8 cellular contexts compared by ENCODE assay signal in genomic region chr19:47230122-47230920, GRCh38.
DNase-seq lines count a peak whose midpoint lies in the region; ATAC-seq and TF ChIP-seq lines count a peak whose summit lies in the region.

No MANE protein-coding gene starts in this region.

- peaks cover 24% of the 10 kb centered on the region for H3K4me1 Mint-ChIP-seq in nephron progenitor cell

- no peak overlapping the region for H3K27ac Mint-ChIP-seq in nephron progenitor cell

- H3K9me3 Mint-ChIP-seq in nephron progenitor cell = no peaks in the 10 kb centered on the region

- DNase-seq in NCI-H82 (lab: John Stamatoyannopoulos, UW) = peak; percentile 60
- no peak for DNase-seq in NCI-H82 treated with DMSO at 0.1 percent for 48 hours (lab: John Stamatoyannopoulos, UW; ENCODE audit: unreplicated experiment)
- peak; percentile 51 for DNase-seq in NCI-H226
- peak; percentile 75 for DNase-seq in activated T-helper 1 cell treated with Interleukin-2 at 50 U/mL for 16 hours (ENCODE audit: low read depth)
- peak; percentile 40 for DNase-seq in fibroblast of peridontal ligament (ENCODE audit: extremely low read depth)
- DNase-seq in nephron progenitor cell = peak; percentile 75
- DNase-seq in substantia nigra (lab: John Stamatoyannopoulos, UW) = peak in 33 of 49 donors; percentile 5 to 86 (median 40)

- no peak for ATAC-seq in GM18511 (IDR thresholded peaks at IDR 0.05; ENCODE audit: unreplicated experiment)

- peak; percentile 63 for TF ChIP-seq CTCF in nephron progenitor cell (IDR thresholded peaks at IDR 0.05)

- H3K27ac ChIP-seq in substantia nigra (ENCODE audit: low read depth, low read length, poor library complexity, severe bottlenecking) = peak overlapping the region; percentile 49

- peaks cover 5% of the 10 kb centered on the region for H3K36me3 Mint-ChIP-seq in nephron progenitor cell (ENCODE audit: low read depth)

- H3K27me3 Mint-ChIP-seq in nephron progenitor cell (ENCODE audit: low read depth, poor library complexity) = peaks cover 7% of the 10 kb centered on the region

- peak overlapping the region; percentile 42 for H3K4me3 Mint-ChIP-seq in nephron progenitor cell
